ENCODE assay signal across 8 cellular contexts in the genomic region with DNA sequence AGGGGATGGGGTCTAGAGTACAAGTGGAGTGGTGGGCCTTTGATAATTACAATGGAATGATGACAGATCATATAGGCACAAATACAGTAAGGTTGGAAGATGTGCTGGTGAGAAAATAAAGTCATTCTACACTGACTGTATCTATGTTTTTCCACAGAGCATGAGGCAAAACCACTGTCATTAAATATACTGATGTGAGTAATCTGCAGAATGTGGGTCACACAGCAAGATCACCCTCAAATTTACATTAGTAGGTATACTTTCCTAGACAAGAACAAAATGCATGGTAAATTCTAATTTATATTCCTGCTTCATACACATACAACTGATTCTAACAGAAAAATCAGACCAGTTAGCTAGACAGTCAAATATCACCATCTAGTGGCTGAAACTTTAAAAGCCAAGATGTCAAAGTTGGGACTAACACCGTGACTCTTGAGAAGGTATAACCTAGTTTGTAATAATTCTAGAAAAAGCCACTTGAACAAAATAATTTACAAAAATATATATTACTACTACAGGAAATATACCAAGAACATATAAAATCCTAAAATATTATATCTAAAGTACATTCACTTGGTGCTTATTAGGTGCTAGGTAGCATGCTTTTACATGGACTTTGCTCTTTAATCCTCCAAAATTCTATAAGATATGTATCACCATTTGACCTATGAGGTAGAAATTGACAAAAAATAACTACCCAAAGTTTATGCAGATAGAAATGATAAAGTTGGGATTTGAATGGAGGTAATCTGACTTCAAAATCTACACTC. TPM values are rescaled to one million over a fixed set of nuclear protein-coding genes. Genes with fewer than 3 reads are reported as not detected.
A peak's percentile ranks its signal among the peaks of the same experiment; 100 is the strongest.
DNase-seq lines count a peak whose midpoint lies in the region; ATAC-seq, FAIRE-seq and TF ChIP-seq lines count a peak whose summit lies in the region.

No MANE protein-coding gene starts in this region.

- H3K27ac ChIP-seq in endodermal cell (ENCODE audit: low read depth, low read length), result no peak overlapping the region

- H3K9ac ChIP-seq in endodermal cell (ENCODE audit: extremely low read depth, low read length, poor library complexity, severe bottlenecking), result no peak overlapping the region

- 50% methylated on average over 1 of the region's 1 CpG; no CpG with 5 or more reads in 1 of the 2 experiments for WGBS in endodermal cell (ENCODE audit: insufficient coverage in 1 of 2, insufficient read length in 1 of 2), 2 experiments

- no peaks in the 10 kb centered on the region for H3K4me1 ChIP-seq in endodermal cell (ENCODE audit: control insufficient read depth, insufficient read depth, low read length)

- H3K4me3 Mint-ChIP-seq in endodermal cell, result no peak overlapping the region

- H3K4me3 ChIP-seq in endodermal cell (ENCODE audit: low read length), result no peak overlapping the region

- no peak for FAIRE-seq in D721Med (lab: Jason Lieb, UNC)

- no peak overlapping the region for H3K27ac Mint-ChIP-seq in endodermal cell

- H3K4me1 Mint-ChIP-seq in endodermal cell, result peaks cover 14% of the 10 kb centered on the region

- H3K9me3 ChIP-seq in endodermal cell (ENCODE audit: control insufficient read depth, low read length), result peaks cover 14% of the 10 kb centered on the region

- no peaks in the 10 kb centered on the region for H3K27me3 ChIP-seq in endodermal cell (ENCODE audit: control insufficient read depth, insufficient read depth, low read length, poor library complexity, severe bottlenecking)

- DNase-seq in D721Med (ENCODE audit: insufficient read length, low spot score) (no peak), HT-29 (ENCODE audit: low spot score) (peak; percentile 88), RKO (ENCODE audit: low spot score) (peak; percentile 68), endodermal cell (no peak), myocyte (ENCODE audit: low read depth) (peak; percentile 78)

- ATAC-seq in GM19328 (IDR thresholded peaks at IDR 0.05; ENCODE audit: unreplicated experiment) (peak; percentile 73), GM21360 (IDR thresholded peaks at IDR 0.05; ENCODE audit: unreplicated experiment) (no peak), HG02973 (IDR thresholded peaks at IDR 0.05; ENCODE audit: unreplicated experiment) (no peak)

- H3K27me3 Mint-ChIP-seq in endodermal cell (ENCODE audit: insufficient read depth), result no peaks in the 10 kb centered on the region

- peaks cover 5% of the 10 kb centered on the region for H3K9me3 Mint-ChIP-seq in endodermal cell

- H3K36me3 Mint-ChIP-seq in endodermal cell (ENCODE audit: low read depth), result peaks cover 22% of the 10 kb centered on the region

- peaks cover 23% of the 10 kb centered on the region for H3K36me3 ChIP-seq in endodermal cell (ENCODE audit: control insufficient read depth, insufficient read depth, low read length)

- TF ChIP-seq CTCF in D721Med (IDR thresholded peaks at IDR 0.05; ENCODE audit: insufficient read depth, missing control alignments), result peak; percentile 72
- peak; percentile 85 for TF ChIP-seq CTCF in endodermal cell (conservative IDR thresholded peaks at IDR 0.05)

RNA-seq across cellular contexts. Expression of a gene that starts 19.5 kb away (rescaled TPM):
- total RNA-seq in HT-29 (2014; rRNA removed; shearing (Covaris generic)), result 3.0 and 3.5 TPM in 2 replicates
- 10 to 100 TPM; 13.5 to 19.3 TPM for total RNA-seq in endodermal cell
- polyA plus RNA-seq in endodermal cell (2013, experiment 1 of 2), result 18.9 TPM
- polyA plus RNA-seq in endodermal cell (2013, experiment 2 of 2), result 17.8 TPM
- 26.7 and 33.5 TPM in 2 replicates for total RNA-seq in myocyte
- 10.4 TPM for polyA plus RNA-seq in myocyte (2012)

RNA-seq across cellular contexts. Expression of a gene that starts 56.6 kb away (rescaled TPM):
- 0.42 and 3.6 TPM in 2 replicates for total RNA-seq in HT-29 (2014; rRNA removed; shearing (Covaris generic))
- total RNA-seq in endodermal cell (under 1 TPM; 0.15 to 0.71 TPM), myocyte (58.6 and 59.5 TPM in 2 replicates)
- 0.89 TPM for polyA plus RNA-seq in endodermal cell (2013, experiment 1 of 2)
- polyA plus RNA-seq in endodermal cell (2013, experiment 2 of 2), result 3.1 TPM
- 5.6 TPM for polyA plus RNA-seq in myocyte (2012)

Comparison
In these comparisons a context has a peak if more than half of its experiments do, and no peak if none do; other contexts are left out.
1. DNase-seq: peak in HT-29 (single experiment), RKO (single experiment) and myocyte (single experiment); none in D721Med (single experiment) and endodermal cell (single experiment).
2. RNA of a gene that starts 56.6 kb away (total RNA-seq): 58.6 to 59.5 TPM in myocyte; 0.42 to 3.6 TPM in HT-29 and 0.15 to 0.71 TPM in endodermal cell; every median in the first group is over 10 times any median in the second.